ENCODE assay signal across 21 cellular contexts in the genomic region with DNA sequence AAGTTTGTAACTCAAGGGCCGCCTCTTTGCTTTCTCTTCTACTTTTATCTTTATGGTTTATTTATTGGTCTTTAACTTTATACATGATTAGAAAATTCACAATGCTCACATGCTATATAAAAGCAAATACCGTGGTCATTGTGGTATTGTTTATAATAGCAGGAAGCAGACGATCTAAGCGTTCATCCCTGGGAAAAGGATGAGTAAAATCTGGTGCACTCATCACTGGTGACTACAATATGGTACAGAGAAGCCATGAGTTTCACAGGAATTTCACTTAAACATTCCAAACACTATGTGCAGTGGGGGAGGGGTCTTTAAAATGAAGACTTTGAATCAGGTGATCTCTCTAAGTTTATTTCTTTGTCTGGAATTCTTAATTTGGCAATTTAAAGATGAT.
"Had no signal": no experiment of that assay in that cellular context is flagged by ENCODE, and none has a peak within 500 bp of the region (broad histone marks: within the 10 kb centered on the region; RNA-seq: fewer than 3 reads in every experiment).

No MANE protein-coding gene starts in this region.

- ATAC-seq: effector memory CD8-positive, alpha-beta T cell; heart left ventricle; naive thymus-derived CD4-positive, alpha-beta T cell; right lobe of liver had no signal

- H3K36me3 ChIP-seq: adrenal gland, ascending aorta, heart left ventricle, ovary, right lobe of liver, tibial nerve had no signal

- H3K4me1 ChIP-seq: adrenal gland, ascending aorta, heart left ventricle, right lobe of liver, tibial nerve had no signal

- H3K27ac ChIP-seq: adrenal gland, ascending aorta, heart left ventricle, ovary, right lobe of liver, tibial nerve had no signal

- DNase-seq: activated B cell treated with CpG ODN at 0.5 μM for 24 hours; activated CD4-positive, alpha-beta T cell treated with anti-CD3 and anti-CD28 coated beads for 4 hours; activated CD4-positive, alpha-beta T cell treated with anti-CD3 and anti-CD28 coated beads, Interleukin-2, amount 50 U/mL, for 4 hours; activated effector memory CD4-positive, alpha-beta T cell treated with anti-CD3 and anti-CD28 coated beads, Interleukin-2, amount 50 U/mL, for 16 hours; activated naive CD4-positive, alpha-beta T cell treated with anti-CD3 and anti-CD28 coated beads for 36 hours; activated naive CD8-positive, alpha-beta T cell treated with anti-CD3 and anti-CD28 coated beads for 36 hours; adrenal gland; caudate nucleus; cortex of kidney; effector memory CD8-positive, alpha-beta T cell; erythroblast; heart left ventricle; midbrain; naive thymus-derived CD4-positive, alpha-beta T cell; ovary; right lobe of liver; stimulated activated CD4-positive, alpha-beta T cell treated with anti-CD3 and anti-CD28 coated beads, Interleukin-2, amount 100 ng/mL, for 48 hours; stimulated activated naive CD4-positive, alpha-beta T cell treated with Interleukin-2 at 50 U/mL for 16 hours; T-helper 2 cell had no signal

- H3K4me3 ChIP-seq: adrenal gland, ascending aorta, heart left ventricle, ovary, right lobe of liver, tibial nerve had no signal

- H3K9me3 ChIP-seq: adrenal gland, ascending aorta, heart left ventricle, ovary, right lobe of liver, tibial nerve had no signal

- H3K27me3 ChIP-seq: adrenal gland, ascending aorta, ovary, right lobe of liver, tibial nerve had no signal
